14 cellular contexts compared by ENCODE assay signal in genomic region chr1:17759114-17759513, GRCh38. TPM values are rescaled to one million over a fixed set of nuclear protein-coding genes. Genes with fewer than 3 reads are reported as not detected.
DNase-seq lines count a peak whose midpoint lies in the region; ATAC-seq and TF ChIP-seq lines count a peak whose summit lies in the region.
"Had no signal": no experiment of that assay in that cellular context is flagged by ENCODE, and none has a peak within 500 bp of the region (broad histone marks: within the 10 kb centered on the region; RNA-seq: fewer than 3 reads in every experiment).

No MANE protein-coding gene starts in this region.

- peak; percentile 37 for DNase-seq in activated CD4-positive, alpha-beta T cell treated with anti-CD3 and anti-CD28 coated beads for 36 hours
- DNase-seq in activated CD4-positive, alpha-beta T cell treated with anti-CD3 and anti-CD28 coated beads for 1 hour = no peak
- DNase-seq in HL-60 (ENCODE audit: low read depth in 1 of 2, low spot score in 1 of 2) (peak; percentile 29 to 60), astrocyte of the cerebellum (ENCODE audit: low read depth) (no peak), progenitor cell of endocrine pancreas (ENCODE audit: low spot score, unreplicated experiment) (no peak), DMS79 treated with DMSO at 0.1 percent for 48 hours (lab: John Stamatoyannopoulos, UW) (no peak)
- no peak for DNase-seq in stimulated activated naive B cell treated with anti-CD40 and anti-IgM and Interleukin-4, amounts not matched to agents 10 μg/mL and 1 μg/mL and 100 μg/mL, for 72 hours
- DNase-seq: activated B cell treated with CpG ODN at 0.5 μM for 24 hours; stimulated activated naive CD4-positive, alpha-beta T cell had no signal

- intact Hi-C loops in activated CD4-positive, alpha-beta T cell treated with anti-CD3 and anti-CD28 coated beads for 36 hours (cut with DNase I, micrococcal nuclease) = no loop called here

- no peak overlapping the region for H3K27ac ChIP-seq in HL-60 (replicated peaks)
- H3K27ac ChIP-seq: esophagus muscularis mucosa had no signal

- in situ Hi-C loops in astrocyte of the cerebellum (cut with HindIII; ENCODE audit: low sequenced_read_pairs) = no loop called here

- peaks cover 16% of the 10 kb centered on the region for H3K36me3 Mint-ChIP-seq in activated CD4-positive, alpha-beta T cell treated with anti-CD3 and anti-CD28 coated beads for 36 hours (ENCODE audit: low read depth)
- H3K36me3 Mint-ChIP-seq in progenitor cell of endocrine pancreas (ENCODE audit: insufficient read depth) = no peaks in the 10 kb centered on the region
- H3K36me3 Mint-ChIP-seq in stimulated activated naive B cell treated with anti-CD40 and anti-IgM and Interleukin-4, amounts not matched to agents 10 μg/mL and 1 μg/mL and 100 μg/mL, for 72 hours = peaks cover 9 to 15% of the 10 kb centered on the region in 2 donors

- CTCF ChIA-PET in activated CD4-positive, alpha-beta T cell treated with anti-CD3 and anti-CD28 coated beads for 36 hours (lab: Charles Lee) = interaction anchor here (0.6 kb wide), 1 partner anchor 279 kb away, joined by 3 read pairs; no protein-coding TSS in a partner anchor

- H3K27ac Mint-ChIP-seq in activated CD4-positive, alpha-beta T cell treated with anti-CD3 and anti-CD28 coated beads for 36 hours = no peak overlapping the region
- H3K27ac Mint-ChIP-seq in progenitor cell of endocrine pancreas = no peak overlapping the region
- H3K27ac Mint-ChIP-seq in stimulated activated naive B cell treated with anti-CD40 and anti-IgM and Interleukin-4, amounts not matched to agents 10 μg/mL and 1 μg/mL and 100 μg/mL, for 72 hours = no peak overlapping the region
- H3K27ac Mint-ChIP-seq: activated B cell treated with CpG ODN at 0.5 μM for 24 hours, B cell had no signal

- no peak for ATAC-seq in activated CD4-positive, alpha-beta T cell treated with anti-CD3 and anti-CD28 coated beads for 36 hours
- ATAC-seq in stimulated activated naive B cell treated with anti-CD40 and anti-IgM and Interleukin-4, amounts not matched to agents 10 μg/mL and 1 μg/mL and 100 μg/mL, for 72 hours (replicated peaks) = no peak
- ATAC-seq in GM19467 (IDR thresholded peaks at IDR 0.05; ENCODE audit: unreplicated experiment) = no peak
- ATAC-seq: sciatic nerve had no signal

- H3K4me3 Mint-ChIP-seq in activated CD4-positive, alpha-beta T cell treated with anti-CD3 and anti-CD28 coated beads for 36 hours = no peak overlapping the region
- H3K4me3 Mint-ChIP-seq in progenitor cell of endocrine pancreas (ENCODE audit: low read depth) = no peak overlapping the region
- H3K4me3 Mint-ChIP-seq in stimulated activated naive B cell treated with anti-CD40 and anti-IgM and Interleukin-4, amounts not matched to agents 10 μg/mL and 1 μg/mL and 100 μg/mL, for 72 hours = no peak overlapping the region
- H3K4me3 Mint-ChIP-seq: activated B cell treated with CpG ODN at 0.5 μM for 24 hours, B cell had no signal

- TF ChIP-seq CTCF in HL-60 (IDR thresholded peaks at IDR 0.05; ENCODE audit: insufficient read depth, low read length) = peak; percentile 34
- peak; percentile 8 for TF ChIP-seq CTCF in astrocyte of the cerebellum (IDR thresholded peaks at IDR 0.05; ENCODE audit: low read depth, low read length, missing control alignments)
- peak; percentile 20 for TF ChIP-seq CTCF in progenitor cell of endocrine pancreas (IDR thresholded peaks at IDR 0.05; ENCODE audit: unreplicated experiment)

- peaks cover 37% of the 10 kb centered on the region for H3K9me3 Mint-ChIP-seq in activated CD4-positive, alpha-beta T cell treated with anti-CD3 and anti-CD28 coated beads for 36 hours (ENCODE audit: low read depth)
- peaks cover 19% of the 10 kb centered on the region for H3K9me3 Mint-ChIP-seq in progenitor cell of endocrine pancreas (ENCODE audit: low read depth)
- peaks cover 33 to 44% of the 10 kb centered on the region in 2 donors for H3K9me3 Mint-ChIP-seq in stimulated activated naive B cell treated with anti-CD40 and anti-IgM and Interleukin-4, amounts not matched to agents 10 μg/mL and 1 μg/mL and 100 μg/mL, for 72 hours

- H3K27me3 ChIP-seq in HL-60 (ENCODE audit: insufficient read depth, poor library complexity, severe bottlenecking) = no peaks in the 10 kb centered on the region

- H3K4me3 ChIP-seq in HL-60 (replicated peaks; ENCODE audit: insufficient read depth, low read length) (no peak overlapping the region), astrocyte of the cerebellum (ENCODE audit: low read depth, low read length) (no peak overlapping the region)
- H3K4me3 ChIP-seq: esophagus muscularis mucosa had no signal

- no peaks in the 10 kb centered on the region for H3K27me3 Mint-ChIP-seq in activated CD4-positive, alpha-beta T cell treated with anti-CD3 and anti-CD28 coated beads for 36 hours
- peaks cover 9% of the 10 kb centered on the region for H3K27me3 Mint-ChIP-seq in progenitor cell of endocrine pancreas
- H3K27me3 Mint-ChIP-seq in stimulated activated naive B cell treated with anti-CD40 and anti-IgM and Interleukin-4, amounts not matched to agents 10 μg/mL and 1 μg/mL and 100 μg/mL, for 72 hours = no peaks in the 10 kb centered on the region
- H3K27me3 Mint-ChIP-seq: activated B cell treated with CpG ODN at 0.5 μM for 24 hours, B cell had no signal

- POLR2A ChIA-PET in activated CD4-positive, alpha-beta T cell treated with anti-CD3 and anti-CD28 coated beads for 36 hours (lab: Charles Lee) = no interaction called here

- no peaks in the 10 kb centered on the region for H3K4me1 Mint-ChIP-seq in activated CD4-positive, alpha-beta T cell treated with anti-CD3 and anti-CD28 coated beads for 36 hours
- H3K4me1 Mint-ChIP-seq in progenitor cell of endocrine pancreas (ENCODE audit: low read depth) = no peaks in the 10 kb centered on the region
- H3K4me1 Mint-ChIP-seq in stimulated activated naive B cell treated with anti-CD40 and anti-IgM and Interleukin-4, amounts not matched to agents 10 μg/mL and 1 μg/mL and 100 μg/mL, for 72 hours = no peaks in the 10 kb centered on the region
- H3K4me1 Mint-ChIP-seq: activated B cell treated with CpG ODN at 0.5 μM for 24 hours, B cell had no signal

RNA-seq across cellular contexts. Expression of gene ACTL8, which starts 4.0 kb away (rescaled TPM):
- total RNA-seq in activated CD4-positive, alpha-beta T cell treated with anti-CD3 and anti-CD28 coated beads for 36 hours = under 1 TPM in 1 of 2 experiments, not detected in 1; 0.09 TPM
- not detected in 2 replicates for total RNA-seq in progenitor cell of endocrine pancreas
- total RNA-seq: activated B cell treated with CpG ODN at 0.5 μM for 24 hours, B cell, esophagus muscularis mucosa, liver, sciatic nerve had no signal

Comparison
In these comparisons a context has a peak if more than half of its experiments do, and no peak if none do; other contexts are left out.
1. DNase-seq: peak in activated CD4-positive, alpha-beta T cell treated with anti-CD3 and anti-CD28 coated beads for 36 hours (single experiment) and HL-60 (2 of 2); none in activated CD4-positive, alpha-beta T cell treated with anti-CD3 and anti-CD28 coated beads for 1 hour (single experiment), astrocyte of the cerebellum (single experiment), progenitor cell of endocrine pancreas (single experiment), stimulated activated naive B cell treated with anti-CD40 and anti-IgM and Interleukin-4, amounts not matched to agents 10 μg/mL and 1 μg/mL and 100 μg/mL, for 72 hours (single experiment) and DMS79 treated with DMSO at 0.1 percent for 48 hours (single experiment).
2. Peak in every context shown above with its lines, with median percentiles within 50 percentile points of each other: CTCF ChIP-seq.